In genomic region chr20:41411458-41411857, GRCh38 we compare ENCODE assay signal across 8 cellular contexts. TPM values are rescaled to one million over a fixed set of nuclear protein-coding genes. Genes with fewer than 3 reads are reported as not detected.
DNase-seq lines count a peak whose midpoint lies in the region; ATAC-seq and TF ChIP-seq lines count a peak whose summit lies in the region.

No MANE protein-coding gene starts in this region.

- TF ChIP-seq POLR2A in breast epithelium (IDR thresholded peaks at IDR 0.05) = no peak

- H3K9me3 ChIP-seq in BE2C (no peaks in the 10 kb centered on the region), breast epithelium (no peaks in the 10 kb centered on the region)

- peak; percentile 47 for TF ChIP-seq CTCF in BE2C (IDR thresholded peaks at IDR 0.05; ENCODE audit: low read depth, low read length)
- peak; percentile 16 to 46 (median 44) for TF ChIP-seq CTCF in breast epithelium (IDR thresholded peaks at IDR 0.05)

- H3K4me1 ChIP-seq in BE2C (peaks cover 17% of the 10 kb centered on the region), breast epithelium (peaks cover 3 to 12% of the 10 kb centered on the region in 2 donors)

- H3K27me3 ChIP-seq in BE2C (no peaks in the 10 kb centered on the region), breast epithelium (no peaks in the 10 kb centered on the region)

- intact Hi-C loops in breast epithelium (cut with DNase I; ENCODE audit: low total_unique reads) (loop anchor here (10.0 kb wide), 1 partner anchor 67 kb away; the partner anchor contains the start of gene LPIN3), left colon (cut with DNase I, micrococcal nuclease) (loop anchor here in 1 of 2 donors (10.0 kb wide), 1 partner anchor 67 kb away; the partner anchor contains the start of gene LPIN3)

- H3K36me3 ChIP-seq in BE2C (peaks cover 66% of the 10 kb centered on the region), breast epithelium (no peaks in the 10 kb centered on the region)

- DNase-seq in BE2C = no peak
- peak; percentile 34 for DNase-seq in LHCN-M2 (ENCODE audit: low read depth)
- no peak for DNase-seq in breast epithelium (ENCODE audit: low spot score in 2 of 2)
- DNase-seq in medulla oblongata (ENCODE audit: extremely low spot score) = peak; percentile 45
- DNase-seq in left colon = no peak
- DNase-seq in retina = no peak
- DNase-seq in NCI-H2107 treated with DMSO at 0.1 percent for 48 hours (lab: John Stamatoyannopoulos, UW; ENCODE audit: unreplicated experiment) = no peak
- no peak for DNase-seq in NCI-H82 (lab: John Stamatoyannopoulos, UW)

- H3K27ac ChIP-seq in breast epithelium = peak overlapping the region; percentile 57 to 70

- no peak for ATAC-seq in left colon

- H3K4me3 ChIP-seq in BE2C (ENCODE audit: low read depth, low read length) (no peak overlapping the region), breast epithelium (no peak overlapping the region)

RNA-seq across cellular contexts. Expression of gene EMILIN3, which starts 44.8 kb away (rescaled TPM):
- polyA plus RNA-seq in BE2C (2012; ENCODE audit: insufficient read depth, insufficient read length, low read depth) = not detected
- total RNA-seq in LHCN-M2 (2014; rRNA removed) (not detected in 2 replicates), breast epithelium (1 to 10 TPM in 2 of 3 donors, under 1 TPM in 1; 0.32 to 7.5 (median 1.3) TPM), left colon (under 1 TPM in 1 of 2 donors, not detected in 1; 0.47 TPM)
- 0.05 TPM for polyA plus RNA-seq in LHCN-M2 (2012)

Comparison
In these comparisons a context has a peak if more than half of its experiments do, and no peak if none do; other contexts are left out.
1. DNase-seq: peak in LHCN-M2 (single experiment) and medulla oblongata (single experiment); none in BE2C (single experiment), breast epithelium (0 of 2), left colon (0 of 2), retina (single experiment), NCI-H2107 treated with DMSO at 0.1 percent for 48 hours (single experiment) and NCI-H82 (single experiment).